24 cellular contexts compared by ENCODE assay signal in the genomic region with DNA sequence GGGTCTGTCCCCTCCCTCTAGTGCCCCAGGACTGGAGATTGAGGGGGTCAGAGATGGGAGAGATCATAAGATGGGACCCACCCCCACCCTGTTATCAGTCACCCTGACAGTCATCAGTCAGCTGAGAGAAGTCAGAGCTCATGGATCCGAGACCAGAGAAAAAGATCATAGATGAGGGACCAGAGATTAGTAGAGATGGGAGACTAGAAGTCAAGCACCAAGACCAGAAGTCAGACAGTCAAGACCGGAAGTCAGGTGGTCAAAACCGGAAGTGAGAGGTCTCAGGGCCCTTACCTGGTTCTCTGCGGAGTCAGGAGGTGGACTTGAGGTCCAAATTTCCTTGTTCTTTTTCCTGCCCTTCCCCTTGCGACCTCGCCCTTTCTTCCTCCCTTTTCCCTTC. TPM values are rescaled to one million over a fixed set of nuclear protein-coding genes. Genes with fewer than 3 reads are reported as not detected.
DNase-seq lines count a peak whose midpoint lies in the region; ATAC-seq and TF ChIP-seq lines count a peak whose summit lies in the region.
"Had no signal": no experiment of that assay in that cellular context is flagged by ENCODE, and none has a peak within 500 bp of the region (broad histone marks: within the 10 kb centered on the region; RNA-seq: fewer than 3 reads in every experiment).

No MANE protein-coding gene starts in this region.

- POLR2A ChIA-PET in CD8-positive, alpha-beta memory T cell (lab: Charles Lee) = no interaction called here

- peaks cover 0 to 11% (median 1%) of the 10 kb centered on the region in 3 donors for H3K36me3 Mint-ChIP-seq in CD8-positive, alpha-beta memory T cell
- H3K36me3 Mint-ChIP-seq in T-helper 17 cell (ENCODE audit: low read depth) (peaks cover 21% of the 10 kb centered on the region), osteocyte (ENCODE audit: unreplicated experiment) (peaks cover 22% of the 10 kb centered on the region)
- H3K36me3 Mint-ChIP-seq: CD4-positive, CD25-positive, alpha-beta regulatory T cell had no signal

- peaks cover 0 to 4% (median 0%) of the 10 kb centered on the region in 5 donors for H3K9me3 Mint-ChIP-seq in CD8-positive, alpha-beta memory T cell
- H3K9me3 Mint-ChIP-seq in osteocyte (ENCODE audit: unreplicated experiment) = no peaks in the 10 kb centered on the region

- H3K27me3 ChIP-seq in CD8-positive, alpha-beta memory T cell (ENCODE audit: insufficient read depth, low read length, poor library complexity, severe bottlenecking) = peaks cover 9% of the 10 kb centered on the region
- no peaks in the 10 kb centered on the region; the same call in 1 of the 2 replicates for H3K27me3 ChIP-seq in H7 (ENCODE audit: control insufficient read depth, insufficient read depth, low read length)
- H3K27me3 ChIP-seq: Peyer's patch, SJCRH30 had no signal

- no peak for DNase-seq in CD8-positive, alpha-beta memory T cell
- DNase-seq in H7 (peak; percentile 16), T-helper 17 cell (no peak), osteocyte (ENCODE audit: extremely low spot score, unreplicated experiment) (no peak), activated T-cell treated with anti-CD3 and anti-CD28 coated beads for 4 hours (no peak), HCEC 1CT (no peak), HPDE6-E6E7 (ENCODE audit: extremely low spot score) (no peak)
- DNase-seq: BE2C; CD4-positive, CD25-positive, alpha-beta regulatory T cell; COR-L47; DMS 273 treated with DMSO at 0.1 percent for 48 hours; GOT3; KG1; NCI-H1105; NCI-H146; NCI-H2029; NCI-H226; NCI-H524; NCI-H774; Peyer's patch; SJCRH30 had no signal

- CTCF ChIA-PET in CD8-positive, alpha-beta memory T cell (lab: Charles Lee) = no interaction called here

- H3K9me3 ChIP-seq in CD8-positive, alpha-beta memory T cell (ENCODE audit: low read length) = no peaks in the 10 kb centered on the region
- H3K9me3 ChIP-seq in T-helper 17 cell (ENCODE audit: control insufficient read depth, low read length, poor library complexity, severe bottlenecking) = no peaks in the 10 kb centered on the region
- H3K9me3 ChIP-seq: Peyer's patch, SJCRH30 had no signal

- TF ChIP-seq CTCF in osteocyte (IDR thresholded peaks at IDR 0.05) = no peak

- no peaks in the 10 kb centered on the region for H3K36me3 ChIP-seq in CD8-positive, alpha-beta memory T cell (ENCODE audit: insufficient read depth, low read length)
- no peaks in the 10 kb centered on the region for H3K36me3 ChIP-seq in H7 (replicated peaks; ENCODE audit: control insufficient read depth, insufficient read depth, low read length)
- H3K36me3 ChIP-seq: BE2C, Peyer's patch, SJCRH30 had no signal

- ATAC-seq in T-helper 17 cell = no peak

- H3K27ac ChIP-seq in CD8-positive, alpha-beta memory T cell (ENCODE audit: low read depth, low read length) = no peak overlapping the region
- H3K27ac ChIP-seq: Peyer's patch, SJCRH30 had no signal

- H3K4me3 Mint-ChIP-seq in CD8-positive, alpha-beta memory T cell = peak overlapping the region in 4 of 7 donors; percentile 26 to 81 (median 56)
- H3K4me3 Mint-ChIP-seq in T-helper 17 cell (peak overlapping the region; percentile 93), osteocyte (ENCODE audit: unreplicated experiment) (no peak overlapping the region)

- peak overlapping the region in 4 of 8 donors; percentile 12 to 89 (median 70) for H3K27ac Mint-ChIP-seq in CD8-positive, alpha-beta memory T cell
- peak overlapping the region; percentile 2 for H3K27ac Mint-ChIP-seq in T-helper 17 cell
- H3K27ac Mint-ChIP-seq in osteocyte (ENCODE audit: unreplicated experiment) = peak overlapping the region; percentile 36

- H3K4me1 Mint-ChIP-seq in CD8-positive, alpha-beta memory T cell = peaks cover 20 to 52% (median 21%) of the 10 kb centered on the region in 3 donors
- H3K4me1 Mint-ChIP-seq in T-helper 17 cell (peaks cover 61% of the 10 kb centered on the region), osteocyte (ENCODE audit: unreplicated experiment) (peaks cover 47% of the 10 kb centered on the region)

- H3K27me3 Mint-ChIP-seq in CD8-positive, alpha-beta memory T cell = peaks cover 29 to 74% of the 10 kb centered on the region in 2 donors
- peaks cover 12% of the 10 kb centered on the region for H3K27me3 Mint-ChIP-seq in T-helper 17 cell
- no peaks in the 10 kb centered on the region for H3K27me3 Mint-ChIP-seq in osteocyte (ENCODE audit: unreplicated experiment)

- H3K4me3 ChIP-seq in CD8-positive, alpha-beta memory T cell (ENCODE audit: low read length) = no peak overlapping the region
- H3K4me3 ChIP-seq in H7 (ENCODE audit: insufficient read depth, low read depth, low read length) = no peak overlapping the region
- H3K4me3 ChIP-seq: Peyer's patch, SJCRH30 had no signal

- no peaks in the 10 kb centered on the region for H3K4me1 ChIP-seq in CD8-positive, alpha-beta memory T cell (ENCODE audit: insufficient read depth, low read length)
- H3K4me1 ChIP-seq: BE2C had no signal

RNA-seq across cellular contexts. Expression of gene COL5A3, which starts 7.0 kb away (rescaled TPM):
- total RNA-seq in CD8-positive, alpha-beta memory T cell = under 1 TPM; 0.50 to 0.91 TPM
- polyA plus RNA-seq in CD8-positive, alpha-beta memory T cell = 0.23 TPM
- 0.62 and 1.4 TPM in 2 replicates for total RNA-seq in H7 (2014; rRNA removed; shearing (Covaris generic))
- total RNA-seq in T-helper 17 cell (10 to 100 TPM; 50.0 to 52.1 TPM), osteocyte (68.7 and 80.9 TPM in 2 replicates)
- total RNA-seq: G401, HT-29, SJCRH30 had no signal

RNA-seq across cellular contexts. Expression of gene RDH8, which starts 10.0 kb away (rescaled TPM):
- total RNA-seq in CD8-positive, alpha-beta memory T cell = not detected
- polyA plus RNA-seq in CD8-positive, alpha-beta memory T cell = not detected
- not detected in 2 replicates for total RNA-seq in H7 (2014; rRNA removed; shearing (Covaris generic))
- total RNA-seq in T-helper 17 cell = not detected
- not detected in 2 replicates for total RNA-seq in osteocyte
- total RNA-seq: A673; CD4-positive, CD25-positive, alpha-beta regulatory T cell; G401; HT-29; Peyer's patch; SJCRH30 had no signal
- polyA plus RNA-seq: CD4-positive, CD25-positive, alpha-beta regulatory T cell had no signal

Comparison
In these comparisons a context has a peak if more than half of its experiments do, and no peak if none do; other contexts are left out.
1. RNA of gene COL5A3, which starts 7.0 kb away (total RNA-seq): 68.7 to 80.9 TPM in osteocyte and 50.0 to 52.1 TPM in T-helper 17 cell; 0.50 to 0.91 TPM in CD8-positive, alpha-beta memory T cell and 0.62 to 1.4 TPM in H7; every median in the first group is over 10 times any median in the second.